1 cellular context compared by ENCODE assay signal in the genomic region with DNA sequence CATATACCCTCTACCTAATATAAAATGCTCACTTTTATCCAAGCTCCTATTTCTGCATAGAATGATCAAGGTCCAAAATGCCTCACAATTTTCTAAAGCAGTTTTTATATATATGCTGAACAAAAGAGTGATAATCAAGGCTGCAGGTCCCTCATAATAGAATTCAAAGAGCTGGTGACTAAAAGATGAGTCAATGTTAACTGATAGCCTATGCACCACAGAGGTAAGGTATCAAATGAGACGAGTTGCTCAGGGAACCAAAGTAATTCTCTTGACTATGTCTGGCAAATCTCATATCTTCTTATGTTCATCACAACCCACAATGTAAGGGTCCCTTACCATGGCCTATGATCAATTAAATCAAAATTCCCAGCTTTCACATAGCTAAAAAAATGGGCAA.
TF ChIP-seq lines count a peak whose summit lies in the region.

No MANE protein-coding gene starts in this region.

TF ChIP-seq in H1, 55 proteins besides CTCF, POLR2A, EP300 and RAD21:
- no peak for TF ChIP-seq ATF2 (IDR thresholded peaks at IDR 0.05; ENCODE audit: low read length)
